9 cellular contexts compared by ENCODE assay signal in genomic region chr1:11560061-11560460, GRCh38.
"Had no signal": no experiment of that assay in that cellular context is flagged by ENCODE, and none has a peak within 500 bp of the region (broad histone marks: within the 10 kb centered on the region; RNA-seq: fewer than 3 reads in every experiment).

No MANE protein-coding gene starts in this region.

- H2AFZ ChIP-seq: GM23338 had no signal

- H3K4me3 ChIP-seq: GM23338, HAP-1, K562 had no signal

- DNase-seq: H7, HFFc6, IMR-90, KG1 had no signal

- FAIRE-seq: K562 had no signal

- H3K36me3 ChIP-seq: HAP-1 had no signal

- H3K27ac ChIP-seq: HL-60 had no signal

- H3K4me2 ChIP-seq: GM23338 had no signal

- ATAC-seq: GM23338, HCT116, K562 had no signal

- H3K9me3 ChIP-seq: HAP-1 had no signal

- H3K4me1 ChIP-seq: HAP-1 had no signal
